In genomic region chr4:38426532-38426931, GRCh38 we compare ENCODE assay signal across 11 cellular contexts.
"Had no signal": no experiment of that assay in that cellular context is flagged by ENCODE, and none has a peak within 500 bp of the region (broad histone marks: within the 10 kb centered on the region; RNA-seq: fewer than 3 reads in every experiment).

No MANE protein-coding gene starts in this region.

- H3K36me3 ChIP-seq: HAP-1 had no signal

- H3K4me2 ChIP-seq: GM23338 had no signal

- ATAC-seq: GM23338, HCT116 had no signal

- H3K9ac ChIP-seq: GM23248 had no signal

- H3K9me3 ChIP-seq: HAP-1 had no signal

- H3K4me3 ChIP-seq: GM23248, GM23338, HAP-1 had no signal

- H2AFZ ChIP-seq: GM23248, GM23338 had no signal

- H3K4me1 ChIP-seq: HAP-1 had no signal

- H3K27ac ChIP-seq: GM23248 had no signal

- FAIRE-seq: H1, H54 had no signal

- DNase-seq: GM23248, GOT3, H7, H9, HCEC 1CT, HFFc6 had no signal
